In genomic region chr2:181810823-181811695, GRCh38 we compare ENCODE assay signal across 8 cellular contexts.
DNase-seq lines count a peak whose midpoint lies in the region; ATAC-seq, FAIRE-seq and TF ChIP-seq lines count a peak whose summit lies in the region.

No MANE protein-coding gene starts in this region.

- H3K4me1 Mint-ChIP-seq in HFFc6 (ENCODE audit: low read depth), result peaks cover 76% of the 10 kb centered on the region

- H3K36me3 ChIP-seq in pancreas, result no peaks in the 10 kb centered on the region

- peak overlapping the region; percentile 71 for H3K4me3 Mint-ChIP-seq in HFFc6

- no peaks in the 10 kb centered on the region for H3K9me3 ChIP-seq in pancreas

- FAIRE-seq in pancreas (lab: Jason Lieb, UNC), result peak; percentile 71

- no peaks in the 10 kb centered on the region for H3K27me3 Mint-ChIP-seq in HFFc6 (ENCODE audit: insufficient read depth)

- DNase-seq in HFFc6 (peak; percentile 84), RKO (ENCODE audit: low spot score) (peak; percentile 54), fibroblast of peridontal ligament (ENCODE audit: extremely low read depth) (peak; percentile 80), pancreas (peak in 4 of 6 donors; percentile 43 to 78 (median 72)), 8988T (no peak)
- no peak for DNase-seq in effector CD4-positive, alpha-beta T cell

- H3K4me1 ChIP-seq in pancreas, result peaks cover 44 to 70% (median 55%) of the 10 kb centered on the region in 3 donors

- peaks cover 11% of the 10 kb centered on the region; the same call in 1 of the 2 replicates for H3K36me3 Mint-ChIP-seq in HFFc6 (ENCODE audit: low read depth)

- peak; percentile 89 to 96 (median 94) for ATAC-seq in pancreas
- ATAC-seq in HG03521 (IDR thresholded peaks at IDR 0.05; ENCODE audit: unreplicated experiment), result no peak
- ATAC-seq in HG02884 (IDR thresholded peaks at IDR 0.05; ENCODE audit: unreplicated experiment), result no peak

- WGBS in pancreas, 2 donors, result 16 to 19% methylated on average over 9 of the region's 9 CpGs

- peak overlapping the region; percentile 55 to 91 (median 75) for H3K27ac ChIP-seq in pancreas

- TF ChIP-seq CTCF in HFFc6 (IDR thresholded peaks at IDR 0.05) (no peak), pancreas (IDR thresholded peaks at IDR 0.05) (no peak)

- H3K27me3 ChIP-seq in pancreas, result no peaks in the 10 kb centered on the region

- intact Hi-C loops in pancreas (cut with DNase I), result no loop called here

- no peaks in the 10 kb centered on the region for H3K9me3 Mint-ChIP-seq in HFFc6

- H3K27ac Mint-ChIP-seq in HFFc6, result peak overlapping the region; percentile 82

- H3K4me3 ChIP-seq in pancreas, result peak overlapping the region in 1 of 4 donors; percentile 2

Comparison
In these comparisons a context has a peak if more than half of its experiments do, and no peak if none do; other contexts are left out.
1. DNase-seq: peak in HFFc6 (single experiment), RKO (single experiment), fibroblast of peridontal ligament (single experiment) and pancreas (4 of 6); none in effector CD4-positive, alpha-beta T cell (single experiment) and 8988T (single experiment).
2. ATAC-seq: peak in pancreas (4 of 4); none in HG03521 (single experiment) and HG02884 (single experiment).